37 cellular contexts compared by ENCODE assay signal in genomic region chr7:55234408-55234807, GRCh38.
"Had no signal": no experiment of that assay in that cellular context is flagged by ENCODE, and none has a peak within 500 bp of the region (broad histone marks: within the 10 kb centered on the region; RNA-seq: fewer than 3 reads in every experiment).

No MANE protein-coding gene starts in this region.

- H3K27ac ChIP-seq: adrenal gland, body of pancreas, brain microvascular endothelial cell, breast epithelium, VCaP had no signal

- H3K9me3 Mint-ChIP-seq: activated naive CD4-positive, alpha-beta T cell treated with anti-CD3 and anti-CD28 coated beads for 36 hours; T-helper 1 cell treated with Interleukin-12 subunit alpha and Interleukin-12 subunit beta and Interleukin-4 antibody, amounts not matched to agents 30 μg/mL and 1 μg/mL, for 36 hours; T-helper 2 cell treated with Interferon-gamma antibody and Interleukin-4, amounts not matched to agents 5 μg/mL and 100 μg/mL, for 36 hours had no signal

- H3K4me3 ChIP-seq: adrenal gland, body of pancreas, breast epithelium had no signal

- H3K36me3 ChIP-seq: adrenal gland, brain microvascular endothelial cell, breast epithelium had no signal

- H3K36me3 Mint-ChIP-seq: activated naive CD8-positive, alpha-beta T cell treated with anti-CD3 and anti-CD28 coated beads for 36 hours had no signal

- DNase-seq: activated B cell treated with CpG ODN at 0.5 μM for 24 hours; activated CD4-positive, alpha-beta memory T cell treated with anti-CD3 and anti-CD28 coated beads for 36 hours; activated CD4-positive, alpha-beta T cell treated with anti-CD3 and anti-CD28 coated beads for 4 hours; activated CD4-positive, alpha-beta T cell treated with anti-CD3 and anti-CD28 coated beads, Interleukin-2, amount 10 ng/mL, durations not matched to agents 24 days and 14 days; activated CD4-positive, alpha-beta T cell treated with anti-CD3 and anti-CD28 coated beads, Interleukin-2, amount 50 U/mL, for 1 hour; activated CD4-positive, alpha-beta T cell treated with anti-CD3 and anti-CD28 coated beads, Interleukin-2, amount 50 U/mL, for 4 hours; activated CD4-positive, CD25-positive, alpha-beta regulatory T cell treated with anti-CD3 and anti-CD28 coated beads, Interleukin-2, amount 50 U/mL, for 72 hours; activated CD8-positive, alpha-beta memory T cell treated with anti-CD3 and anti-CD28 coated beads, Interleukin-2, amount 50 U/mL, for 4 hours; activated CD8-positive, alpha-beta T cell treated with anti-CD3 and anti-CD28 coated beads for 36 hours; activated effector memory CD4-positive, alpha-beta T cell treated with anti-CD3 and anti-CD28 coated beads, Interleukin-2, amount 50 U/mL, for 16 hours; activated gamma-delta T cell treated with Interleukin-2 at 50 U/mL for 16 hours; activated naive CD4-positive, alpha-beta T cell; activated naive CD4-positive, alpha-beta T cell treated with anti-CD3 and anti-CD28 coated beads for 36 hours; activated naive CD4-positive, alpha-beta T cell treated with anti-CD3 and anti-CD28 coated beads, Interleukin-2, amount 50 U/mL, for 16 hours; activated naive CD8-positive, alpha-beta T cell treated with anti-CD3 and anti-CD28 coated beads for 36 hours; activated T-cell treated with anti-CD3 and anti-CD28 coated beads for 4 hours; activated T-cell treated with anti-CD3 and anti-CD28 coated beads, Interleukin-2, amount 50 U/mL, for 1 hour; activated T-cell treated with anti-CD3 and anti-CD28 coated beads, Interleukin-2, amount 50 U/mL, for 4 hours; activated T-cell treated with anti-CD3 and anti-CD28 coated beads, Interleukin-2, amount 50 U/mL, for 72 hours; adrenal gland; amniotic stem cell; aorta; body of pancreas; brain microvascular endothelial cell; central memory CD4-positive, alpha-beta T cell; T-helper 1 cell; T-helper 2 cell; T-helper 9 cell had no signal

- H3K4me1 ChIP-seq: adrenal gland, body of pancreas, breast epithelium had no signal

- FAIRE-seq: astrocyte, TTC549 had no signal

- H3K27ac Mint-ChIP-seq: activated B cell treated with CpG ODN at 0.5 μM for 24 hours; activated CD4-positive, alpha-beta memory T cell treated with anti-CD3 and anti-CD28 coated beads for 36 hours; activated CD4-positive, alpha-beta T cell treated with anti-CD3 and anti-CD28 coated beads, Interleukin-2, amount 10 ng/mL, durations not matched to agents 24 days and 14 days; activated CD8-positive, alpha-beta T cell treated with anti-CD3 and anti-CD28 coated beads for 36 hours; activated naive CD4-positive, alpha-beta T cell treated with anti-CD3 and anti-CD28 coated beads for 36 hours; activated naive CD4-positive, alpha-beta T cell treated with anti-CD3 and anti-CD28 coated beads, Interleukin-2, amount 50 U/mL, for 72 hours; activated naive CD8-positive, alpha-beta T cell treated with anti-CD3 and anti-CD28 coated beads for 36 hours; activated T-cell treated with anti-CD3 and anti-CD28 coated beads, Interleukin-2, amount 50 U/mL, for 72 hours; activated T-helper 1 cell treated with anti-CD3 and anti-CD28 coated beads, Interleukin-12 subunit alpha, Interleukin-12 subunit beta, Interleukin-2, Interleukin-4 antibody, amounts not matched to agents 30 ng/mL and 10 ng/mL and 1 ng/mL, durations not matched to agents 14 hours and 24 hours and 36 hours; activated T-helper 17 cell treated with anti-CD3 and anti-CD28 coated beads, Interleukin-2, amount 50 U/mL, for 72 hours; T-helper 1 cell treated with Interleukin-12 subunit alpha and Interleukin-12 subunit beta and Interleukin-4 antibody, amounts not matched to agents 30 μg/mL and 1 μg/mL, for 36 hours; T-helper 2 cell treated with Interferon-gamma antibody and Interleukin-4, amounts not matched to agents 5 μg/mL and 100 μg/mL, for 36 hours had no signal

- ATAC-seq: activated CD8-positive, alpha-beta T cell treated with anti-CD3 and anti-CD28 coated beads for 36 hours; activated naive CD4-positive, alpha-beta T cell treated with anti-CD3 and anti-CD28 coated beads, Interleukin-2, amount 50 U/mL, for 72 hours; activated T-cell treated with anti-CD3 and anti-CD28 coated beads, Interleukin-2, amount 50 U/mL, for 4 hours; activated T-cell treated with anti-CD3 and anti-CD28 coated beads, Interleukin-2, amount 50 U/mL, for 72 hours; activated T-helper 17 cell treated with anti-CD3 and anti-CD28 coated beads, Interleukin-2, amount 50 U/mL, for 72 hours; body of pancreas had no signal

- H3K4me3 Mint-ChIP-seq: activated B cell treated with CpG ODN at 0.5 μM for 24 hours; activated CD4-positive, alpha-beta memory T cell treated with anti-CD3 and anti-CD28 coated beads for 36 hours; activated CD4-positive, alpha-beta T cell treated with anti-CD3 and anti-CD28 coated beads, Interleukin-2, amount 10 ng/mL, durations not matched to agents 24 days and 14 days; activated CD8-positive, alpha-beta T cell treated with anti-CD3 and anti-CD28 coated beads for 36 hours; activated naive CD4-positive, alpha-beta T cell treated with anti-CD3 and anti-CD28 coated beads for 36 hours; activated naive CD8-positive, alpha-beta T cell treated with anti-CD3 and anti-CD28 coated beads for 36 hours; activated T-cell treated with anti-CD3 and anti-CD28 coated beads, Interleukin-2, amount 50 U/mL, for 4 hours; activated T-cell treated with anti-CD3 and anti-CD28 coated beads, Interleukin-2, amount 50 U/mL, for 72 hours; activated T-helper 1 cell treated with anti-CD3 and anti-CD28 coated beads, Interleukin-12 subunit alpha, Interleukin-12 subunit beta, Interleukin-2, Interleukin-4 antibody, amounts not matched to agents 30 ng/mL and 10 ng/mL and 1 ng/mL, durations not matched to agents 14 hours and 24 hours and 36 hours; activated T-helper 17 cell treated with anti-CD3 and anti-CD28 coated beads, Interleukin-2, amount 50 U/mL, for 72 hours; T-helper 1 cell treated with Interleukin-12 subunit alpha and Interleukin-12 subunit beta and Interleukin-4 antibody, amounts not matched to agents 30 μg/mL and 1 μg/mL, for 36 hours; T-helper 2 cell treated with Interferon-gamma antibody and Interleukin-4, amounts not matched to agents 5 μg/mL and 100 μg/mL, for 36 hours had no signal

- H3K9me3 ChIP-seq: adrenal gland, body of pancreas had no signal

- H3K4me1 Mint-ChIP-seq: activated B cell treated with CpG ODN at 0.5 μM for 24 hours; activated CD4-positive, alpha-beta T cell treated with anti-CD3 and anti-CD28 coated beads, Interleukin-2, amount 10 ng/mL, durations not matched to agents 24 days and 14 days; activated naive CD8-positive, alpha-beta T cell treated with anti-CD3 and anti-CD28 coated beads for 36 hours; activated T-helper 17 cell treated with anti-CD3 and anti-CD28 coated beads, Interleukin-2, amount 50 U/mL, for 72 hours had no signal

- H3K27me3 ChIP-seq: adrenal gland, body of pancreas, brain microvascular endothelial cell, breast epithelium had no signal
